ENCODE assay signal across 1 cellular context in genomic region chr1:27234054-27234882, GRCh38.
TF ChIP-seq lines count a peak whose summit lies in the region.

TSS of gene WDTC1 (plus strand) at chr1:27234632. CDS start at chr1:27261055, 26,423 bp downstream.

TF ChIP-seq in K562, 482 proteins besides CTCF, POLR2A, EP300 and RAD21 (continued from another document and continues in another):
- TF ChIP-seq NRF1 (conservative IDR thresholded peaks at IDR 0.05 in 1 of 2, IDR thresholded peaks at IDR 0.05 in 1 of 2) (peak; percentile 98), NEUROD1 (IDR thresholded peaks at IDR 0.05; ENCODE audit: borderline replicate concordance, low read depth, low read length, partially characterized antibody) (no peak), E2F4 (CRISPR knock-in tag; IDR thresholded peaks at IDR 0.05; ENCODE audit: low read depth) (peak; percentile 80), GTF2B (IDR thresholded peaks at IDR 0.05; ENCODE audit: extremely low read depth, insufficient read length) (no peak), HINFP (tag; conservative IDR thresholded peaks at IDR 0.05; ENCODE audit: low read depth) (no peak), GATAD2B (IDR thresholded peaks at IDR 0.05; ENCODE audit: borderline replicate concordance) (no peak), ETV1 (tag; conservative IDR thresholded peaks at IDR 0.05; ENCODE audit: low read depth) (no peak), RBM34 (IDR thresholded peaks at IDR 0.05; ENCODE audit: borderline replicate concordance, insufficient read depth, low read length) (0 out of 2 replicates have a peak, but pooled peaks have one; percentile 92), WHSC1 (IDR thresholded peaks at IDR 0.05; ENCODE audit: low read length) (no peak), BRD4 (IDR thresholded peaks at IDR 0.05) (no peak), CHD4 (IDR thresholded peaks at IDR 0.05; ENCODE audit: insufficient read depth, insufficient replicate concordance, low read depth, low read length, poor library complexity, severe bottlenecking) (no peak), MAZ (CRISPR knock-in tag; conservative IDR thresholded peaks at IDR 0.05 in 1 of 2, IDR thresholded peaks at IDR 0.05 in 1 of 2) (peak; percentile 98 to 99), ESRRA (IDR thresholded peaks at IDR 0.05; ENCODE audit: borderline replicate concordance, low read depth) (peak; percentile 87), DACH1 (IDR thresholded peaks at IDR 0.05; ENCODE audit: partially characterized antibody) (peak; percentile 100), PHF8 (IDR thresholded peaks at IDR 0.05; ENCODE audit: borderline replicate concordance, low read length) (peak; percentile 46; the same call in 1 of the 2 replicates), PML (IDR thresholded peaks at IDR 0.05; ENCODE audit: low read length) (no peak), GATAD2A (IDR thresholded peaks at IDR 0.05) (no peak; the same call in 1 of the 2 replicates), TOE1 (IDR thresholded peaks at IDR 0.05; ENCODE audit: borderline replicate concordance) (no peak; the same call in 1 of the 2 replicates), TOE1 (CRISPR knock-in tag; IDR thresholded peaks at IDR 0.05; ENCODE audit: borderline replicate concordance, low read depth) (no peak), ZNF551 (CRISPR knock-in tag; IDR thresholded peaks at IDR 0.05) (no peak), XRCC3 (IDR thresholded peaks at IDR 0.05) (no peak), DNMT1 (IDR thresholded peaks at IDR 0.05) (no peak), HES1 (IDR thresholded peaks at IDR 0.05; ENCODE audit: low read depth) (no peak), NCOA1 (IDR thresholded peaks at IDR 0.05; ENCODE audit: low read depth) (no peak), CBX5 (IDR thresholded peaks at IDR 0.05; ENCODE audit: borderline replicate concordance, low read depth) (no peak), ZNF655 (CRISPR knock-in tag; IDR thresholded peaks at IDR 0.05) (no peak), ZNF174 (CRISPR knock-in tag; IDR thresholded peaks at IDR 0.05) (no peak), HOMEZ (CRISPR knock-in tag; IDR thresholded peaks at IDR 0.05) (no peak), ZFPM2 (CRISPR knock-in tag; IDR thresholded peaks at IDR 0.05) (no peak), POU5F1 (IDR thresholded peaks at IDR 0.05; ENCODE audit: borderline replicate concordance, low read depth, low read length, partially characterized antibody) (peak; percentile 72), SRSF3 (IDR thresholded peaks at IDR 0.05; ENCODE audit: insufficient read depth, low read length) (no peak), CBX2 (IDR thresholded peaks at IDR 0.05; ENCODE audit: insufficient read depth, low read length, poor library complexity, severe bottlenecking) (no peak), ZHX1 (conservative IDR thresholded peaks at IDR 0.05; ENCODE audit: low read length) (no peak), ARID1B (IDR thresholded peaks at IDR 0.05) (no peak; the same call in 1 of the 2 replicates), CHAMP1 (IDR thresholded peaks at IDR 0.05) (no peak), ZNF444 (CRISPR knock-in tag; IDR thresholded peaks at IDR 0.05) (no peak), RERE (CRISPR knock-in tag; IDR thresholded peaks at IDR 0.05; ENCODE audit: borderline replicate concordance) (no peak), ZNF431 (CRISPR knock-in tag; IDR thresholded peaks at IDR 0.05) (no peak), KAT2B (IDR thresholded peaks at IDR 0.05; ENCODE audit: low read depth, low read length) (peak; percentile 26), U2AF2 (optimal IDR thresholded peaks at IDR 0.05; ENCODE audit: low read depth, low read length) (no peak), ZNF347 (CRISPR knock-in tag; IDR thresholded peaks at IDR 0.05; ENCODE audit: low read depth) (no peak), FOXJ2 (tag; IDR thresholded peaks at IDR 0.05) (peak; percentile 96), TAF1 (IDR thresholded peaks at IDR 0.05; ENCODE audit: control insufficient read depth, extremely low read depth, insufficient read depth, low read length, severe bottlenecking) (peak; percentile 41), ELF4 (CRISPR knock-in tag; IDR thresholded peaks at IDR 0.05) (no peak; the same call in 1 of the 2 replicates), NONO (IDR thresholded peaks at IDR 0.05; ENCODE audit: low read depth in 2 of 2, low read length in 1 of 2) (no peak), HEY1 (CRISPR knock-in tag; IDR thresholded peaks at IDR 0.05; ENCODE audit: borderline replicate concordance) (no peak), NR1H2 (CRISPR knock-in tag; IDR thresholded peaks at IDR 0.05) (no peak), ZNF561 (CRISPR knock-in tag; conservative IDR thresholded peaks at IDR 0.05) (no peak), ZNF212 (CRISPR knock-in tag; IDR thresholded peaks at IDR 0.05) (no peak), HNRNPL (IDR thresholded peaks at IDR 0.05; ENCODE audit: low read depth, low read length) (peak; percentile 87), XRCC5 (IDR thresholded peaks at IDR 0.05; ENCODE audit: low read depth, low read length) (peak; percentile 71; the same call in 1 of the 2 replicates), IRF2 (CRISPR knock-in tag; IDR thresholded peaks at IDR 0.05) (no peak)
